ENCODE assay signal across 18 cellular contexts in genomic region chr4:8290701-8290970, GRCh38. TPM values are rescaled to one million over a fixed set of nuclear protein-coding genes. Genes with fewer than 3 reads are reported as not detected.
A peak's percentile ranks its signal among the peaks of the same experiment; 100 is the strongest.
DNase-seq lines count a peak whose midpoint lies in the region; ATAC-seq and TF ChIP-seq lines count a peak whose summit lies in the region.
"Had no signal": no experiment of that assay in that cellular context is flagged by ENCODE, and none has a peak within 500 bp of the region (broad histone marks: within the 10 kb centered on the region; RNA-seq: fewer than 3 reads in every experiment).

No MANE protein-coding gene starts in this region.

- no peak for TF ChIP-seq POLR2A in sigmoid colon (IDR thresholded peaks at IDR 0.05)

- TF ChIP-seq CTCF in RWPE2 (IDR thresholded peaks at IDR 0.05; ENCODE audit: poor library complexity, severe bottlenecking): no peak
- TF ChIP-seq CTCF in left lung (IDR thresholded peaks at IDR 0.05): no peak
- no peak for TF ChIP-seq CTCF in sigmoid colon (IDR thresholded peaks at IDR 0.05)
- no peak for TF ChIP-seq CTCF in MCF 10A (IDR thresholded peaks at IDR 0.05; ENCODE audit: unreplicated experiment)
- TF ChIP-seq CTCF in WTC11 (IDR thresholded peaks at IDR 0.05): no peak

- H3K9me3 Mint-ChIP-seq in MCF 10A (ENCODE audit: unreplicated experiment): peaks cover 11% of the 10 kb centered on the region
- H3K9me3 Mint-ChIP-seq in WTC11: peaks cover 8% of the 10 kb centered on the region; the same call in 1 of the 2 replicates
- H3K9me3 Mint-ChIP-seq: CD8-positive, alpha-beta T cell had no signal

- H3K4me3 ChIP-seq in BLaER1 treated with 17β-estradiol and CSF1 and Interleukin-3, amounts not matched to agents 10 nM and 100 nM: no peak overlapping the region
- no peak overlapping the region for H3K4me3 ChIP-seq in RWPE2 (ENCODE audit: severe bottlenecking)
- H3K4me3 ChIP-seq in left lung: no peak overlapping the region
- no peak overlapping the region for H3K4me3 ChIP-seq in sigmoid colon
- H3K4me3 ChIP-seq: PC-9, SK-N-MC had no signal

- H3K27ac Mint-ChIP-seq in MCF 10A (ENCODE audit: low read depth, unreplicated experiment) (no peak overlapping the region), WTC11 (no peak overlapping the region)
- H3K27ac Mint-ChIP-seq: CD8-positive, alpha-beta T cell had no signal

- no TSS peak for BruUV-seq in MCF 10A (replicated peaks; lab: Mats Ljungman, UMichigan)

- no peak overlapping the region for H3K27ac ChIP-seq in BLaER1 treated with 17β-estradiol and CSF1 and Interleukin-3, amounts not matched to agents 10 nM and 100 nM
- H3K27ac ChIP-seq in RWPE2 (ENCODE audit: poor library complexity, severe bottlenecking) (no peak overlapping the region), left lung (no peak overlapping the region), sigmoid colon (no peak overlapping the region)
- H3K27ac ChIP-seq: PC-9, SK-N-MC had no signal

- 0 out of 22 replicates have a peak, but pooled peaks cover 0 to 6% (median 0%) of the 10 kb centered on the region in 11 experiments for H3K27me3 ChIP-seq in BLaER1 treated with 17β-estradiol and CSF1 and Interleukin-3, amounts not matched to agents 10 nM and 100 nM
- H3K27me3 ChIP-seq in RWPE2 (ENCODE audit: insufficient read depth, poor library complexity, severe bottlenecking): no peaks in the 10 kb centered on the region
- no peaks in the 10 kb centered on the region for H3K27me3 ChIP-seq in left lung
- H3K27me3 ChIP-seq in sigmoid colon: no peaks in the 10 kb centered on the region

- H3K36me3 Mint-ChIP-seq in MCF 10A (ENCODE audit: insufficient read depth, unreplicated experiment) (no peaks in the 10 kb centered on the region), WTC11 (peaks cover 5% of the 10 kb centered on the region; the same call in 1 of the 2 replicates)
- H3K36me3 Mint-ChIP-seq: CD8-positive, alpha-beta T cell had no signal

- peak overlapping the region; percentile 22 to 100 (median 63); a peak in 21 of 22 replicates for H3K4me2 ChIP-seq in BLaER1 treated with 17β-estradiol and CSF1 and Interleukin-3, amounts not matched to agents 10 nM and 100 nM
- H3K4me2 ChIP-seq: PC-9 had no signal

- POLR2A ChIA-PET in MCF 10A (lab: Yijun Ruan, JAX): no interaction called here
- POLR2A ChIA-PET in WTC11 (lab: Charles Lee): no interaction called here

- H3K36me3 ChIP-seq in BLaER1 treated with 17β-estradiol and CSF1 and Interleukin-3, amounts not matched to agents 10 nM and 100 nM: peaks cover 0 to 100% (median 78%) of the 10 kb centered on the region in 11 experiments; a peak in 17 of 22 replicates
- H3K36me3 ChIP-seq in RWPE2 (ENCODE audit: low read depth) (no peaks in the 10 kb centered on the region), left lung (peaks cover 0 to 26% of the 10 kb centered on the region in 2 donors), sigmoid colon (peaks cover 0 to 23% (median 4%) of the 10 kb centered on the region in 4 donors)

- H3K4me3 Mint-ChIP-seq in MCF 10A (ENCODE audit: unreplicated experiment) (no peak overlapping the region), WTC11 (no peak overlapping the region)
- H3K4me3 Mint-ChIP-seq: CD8-positive, alpha-beta T cell; H9 had no signal

- H3K27me3 Mint-ChIP-seq in MCF 10A (ENCODE audit: insufficient read depth, unreplicated experiment): no peaks in the 10 kb centered on the region
- no peaks in the 10 kb centered on the region for H3K27me3 Mint-ChIP-seq in WTC11 (ENCODE audit: low read depth)

- H3K4me1 Mint-ChIP-seq in MCF 10A (ENCODE audit: insufficient read depth, unreplicated experiment) (no peaks in the 10 kb centered on the region), WTC11 (no peaks in the 10 kb centered on the region)
- H3K4me1 Mint-ChIP-seq: H9 had no signal

- WGBS in sigmoid colon, 2 donors: 75 to 88% methylated on average over 8 of the region's 8 CpGs

- ATAC-seq in RWPE2 (ENCODE audit: low read depth): no peak
- no peak for ATAC-seq in left lung
- no peak for ATAC-seq in WTC11
- ATAC-seq: CD8-positive, alpha-beta T cell had no signal

- intact Hi-C loops in left lung (cut with DNase I) (no loop called here), sigmoid colon (cut with DNase I) (no loop called here), MCF 10A (cut with micrococcal nuclease) (no loop called here)

- peaks cover 24 to 68% (median 62%) of the 10 kb centered on the region in 10 experiments for H3K4me1 ChIP-seq in BLaER1 treated with 17β-estradiol and CSF1 and Interleukin-3, amounts not matched to agents 10 nM and 100 nM
- H3K4me1 ChIP-seq in RWPE2 (ENCODE audit: insufficient read depth, poor library complexity, severe bottlenecking) (no peaks in the 10 kb centered on the region), left lung (peaks cover 0 to 4% of the 10 kb centered on the region in 2 donors), sigmoid colon (peaks cover 0 to 12% (median 8%) of the 10 kb centered on the region in 4 donors)

- H3K9me3 ChIP-seq in BLaER1 treated with 17β-estradiol and CSF1 and Interleukin-3, amounts not matched to agents 10 nM and 100 nM (replicated peaks in 1 of 11): no peaks in the 10 kb centered on the region; a peak in 1 of 22 replicates
- no peaks in the 10 kb centered on the region for H3K9me3 ChIP-seq in RWPE2 (ENCODE audit: severe bottlenecking)
- H3K9me3 ChIP-seq in left lung: no peaks in the 10 kb centered on the region
- no peaks in the 10 kb centered on the region for H3K9me3 ChIP-seq in sigmoid colon

- H3K9ac ChIP-seq in BLaER1 treated with 17β-estradiol and CSF1 and Interleukin-3, amounts not matched to agents 10 nM and 100 nM: 0 out of 22 replicates have a peak overlapping the region, but pooled peaks of 1 of the 11 experiments have one; percentile 2

- CTCF ChIA-PET in MCF 10A (lab: Yijun Ruan, JAX) (interaction anchor here (1.1 to 1.7 kb wide), 2 partner anchors 11 to 14 kb away, joined by 3 read pairs; no protein-coding TSS in a partner anchor), WTC11 (lab: Charles Lee) (interaction anchor here (1.6 to 2.8 kb wide), 5 partner anchors 16 to 317 kb away, joined by 3 to 14 read pairs (median 5); no protein-coding TSS in a partner anchor)

- DNase-seq in RWPE2 (ENCODE audit: low spot score) (peak; percentile 28), left lung (peak; percentile 10 to 59), sigmoid colon (peak; percentile 45), MCF 10A (ENCODE audit: unreplicated experiment) (no peak), WTC11 (ENCODE audit: low spot score) (no peak), NCI-H345 treated with DMSO at 0.1 percent for 48 hours (lab: John Stamatoyannopoulos, UW; ENCODE audit: unreplicated experiment) (no peak)
- no peak for DNase-seq in activated CD4-positive, alpha-beta T cell treated with anti-CD3 and anti-CD28 coated beads, Interleukin-2, amount 50 U/mL, for 48 hours
- DNase-seq: AML-193; CD8-positive, alpha-beta T cell; DMS79; H9; NCI-H187; NCI-H345; NCI-H526 treated with DMSO at 0.1 percent for 48 hours; NK-92 treated with Interleukin-12 subunit alpha and Interleukin-12 subunit beta, amount 100 ng/mL, for 24 hours; PC-9 had no signal

- peaks cover 0 to 67% (median 6%) of the 10 kb centered on the region in 11 experiments; a peak in 8 of 22 replicates for H4K20me1 ChIP-seq in BLaER1 treated with 17β-estradiol and CSF1 and Interleukin-3, amounts not matched to agents 10 nM and 100 nM

- no peak for TF ChIP-seq EP300 in sigmoid colon (IDR thresholded peaks at IDR 0.05)

TF ChIP-seq in WTC11, 78 proteins besides CTCF, POLR2A, EP300 and RAD21:
- no peak for TF ChIP-seq NR1H2 (CRISPR knock-in tag; IDR thresholded peaks at IDR 0.05)
- TF ChIP-seq ATF2 (CRISPR knock-in tag; IDR thresholded peaks at IDR 0.05; ENCODE audit: borderline replicate concordance, low read depth): no peak
- TF ChIP-seq ZNF512 (CRISPR knock-in tag; IDR thresholded peaks at IDR 0.05; ENCODE audit: borderline replicate concordance): no peak
- no peak for TF ChIP-seq IRF1 (CRISPR knock-in tag; IDR thresholded peaks at IDR 0.05)

RNA-seq across cellular contexts. Expression of gene HTRA3, which starts 21.1 kb away (rescaled TPM):
- 10 to 100 TPM; 16.7 to 18.3 TPM for total RNA-seq in left lung
- 10 to 100 TPM; 14.5 to 49.6 (median 32.1) TPM for total RNA-seq in sigmoid colon
- 1 to 10 TPM; 1.2 to 5.0 (median 3.6) TPM for polyA plus RNA-seq in sigmoid colon
- total RNA-seq in MCF 10A (2022): not detected in 2 replicates
- total RNA-seq in WTC11 (2021): 2.3 to 5.5 TPM (median 4.8 TPM) in 3 replicates
- total RNA-seq: CD8-positive, alpha-beta T cell had no signal

Comparison
In these comparisons a context has a peak if more than half of its experiments do, and no peak if none do; other contexts are left out.
1. DNase-seq: peak in RWPE2 (single experiment), left lung (2 of 2) and sigmoid colon (single experiment); none in MCF 10A (single experiment), WTC11 (single experiment), activated CD4-positive, alpha-beta T cell treated with anti-CD3 and anti-CD28 coated beads, Interleukin-2, amount 50 U/mL, for 48 hours (0 of 2) and NCI-H345 treated with DMSO at 0.1 percent for 48 hours (single experiment).